26 cellular contexts compared by ENCODE assay signal in the genomic region with DNA sequence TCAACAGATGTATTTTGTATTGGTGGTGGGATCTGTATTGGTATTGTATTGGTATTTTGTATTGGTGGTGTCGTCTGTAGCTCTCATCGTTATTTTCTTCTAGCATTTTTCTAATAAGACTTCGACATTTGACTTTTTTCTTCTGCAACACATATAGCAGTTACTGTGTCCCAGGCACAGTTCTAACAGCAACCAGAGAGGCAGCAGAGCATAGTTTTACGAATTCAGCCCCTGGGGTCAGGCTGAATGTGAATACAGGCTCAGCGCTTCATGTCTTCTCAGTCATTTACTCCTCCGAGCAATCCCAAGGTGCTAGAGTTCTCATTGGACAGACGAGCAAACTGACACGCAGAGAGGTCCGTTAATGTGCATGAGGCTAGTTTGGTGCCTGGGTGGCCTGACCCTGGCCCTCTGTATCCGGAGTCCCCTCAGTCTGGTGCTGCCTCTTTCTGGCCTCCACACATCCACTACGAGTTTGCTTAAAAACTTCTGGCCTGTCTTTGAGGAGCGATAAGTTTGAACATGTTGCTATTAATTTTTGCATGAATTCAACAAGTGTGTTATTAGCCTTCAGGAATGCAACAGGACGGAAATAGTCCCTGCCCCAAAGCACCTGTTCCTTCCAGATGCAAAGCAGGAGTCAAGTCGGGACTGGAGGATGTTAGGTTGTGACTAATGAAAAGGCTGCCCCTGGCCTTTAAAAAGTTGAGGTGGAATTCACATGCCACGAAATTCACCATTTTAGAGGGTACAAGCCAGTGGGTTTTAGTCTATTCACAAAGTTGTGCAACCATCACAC.
"Had no signal": no experiment of that assay in that cellular context is flagged by ENCODE, and none has a peak within 500 bp of the region (broad histone marks: within the 10 kb centered on the region; RNA-seq: fewer than 3 reads in every experiment).

No MANE protein-coding gene starts in this region.

- ATAC-seq: activated CD8-positive, alpha-beta memory T cell treated with anti-CD3 and anti-CD28 coated beads, Interleukin-2, amount 10 ng/mL, durations not matched to agents 7 days and 5 days; activated CD8-positive, alpha-beta T cell treated with anti-CD3 and anti-CD28 coated beads, Interleukin-2, amount 10 ng/mL, durations not matched to agents 7 days and 5 days; activated naive CD4-positive, alpha-beta T cell treated with anti-CD3 and anti-CD28 coated beads, Interleukin-2, amount 50 U/mL, for 72 hours; activated T-cell treated with anti-CD3 and anti-CD28 coated beads, Interleukin-2, amount 50 U/mL, for 72 hours; heart right ventricle; natural killer cell; right cardiac atrium; stimulated activated naive CD8-positive, alpha-beta T cell treated with anti-CD3 and anti-CD28 coated beads, Interleukin-15, Interleukin-2, amounts not matched to agents 100 U/mL and 50 U/mL, for 24 hours had no signal

- H3K9ac ChIP-seq: neural progenitor cell had no signal

- H3K4me1 Mint-ChIP-seq: activated CD4-positive, alpha-beta T cell treated with anti-CD3 and anti-CD28 coated beads, Interleukin-2, amount 10 ng/mL, durations not matched to agents 24 days and 14 days; activated CD8-positive, alpha-beta memory T cell treated with anti-CD3 and anti-CD28 coated beads, Interleukin-2, amount 10 ng/mL, durations not matched to agents 7 days and 5 days; central memory CD8-positive, alpha-beta T cell; natural killer cell; neural progenitor cell had no signal

- H3K27ac ChIP-seq: breast epithelium, heart right ventricle, neural progenitor cell, uterus, VCaP had no signal

- H3K36me3 Mint-ChIP-seq: activated CD8-positive, alpha-beta memory T cell treated with anti-CD3 and anti-CD28 coated beads, Interleukin-2, amount 10 ng/mL, durations not matched to agents 7 days and 5 days; activated naive CD4-positive, alpha-beta T cell treated with anti-CD3 and anti-CD28 coated beads, Interleukin-2, amount 50 U/mL, for 72 hours; natural killer cell; neural progenitor cell; type B pancreatic cell had no signal

- H3K9me3 Mint-ChIP-seq: activated naive CD4-positive, alpha-beta T cell treated with anti-CD3 and anti-CD28 coated beads, Interleukin-2, amount 50 U/mL, for 72 hours; central memory CD8-positive, alpha-beta T cell; natural killer cell; neural progenitor cell; T-helper 1 cell treated with Interleukin-12 subunit alpha and Interleukin-12 subunit beta and Interleukin-4 antibody, amounts not matched to agents 30 μg/mL and 1 μg/mL, for 36 hours; type B pancreatic cell had no signal

- H3K27me3 ChIP-seq: breast epithelium, neural progenitor cell, uterus had no signal

- H3K4me3 ChIP-seq: breast epithelium, heart right ventricle, lung, neural progenitor cell, uterus had no signal

- H3K36me3 ChIP-seq: breast epithelium, heart right ventricle, neural progenitor cell, uterus had no signal

- H3K27me3 Mint-ChIP-seq: activated CD8-positive, alpha-beta memory T cell treated with anti-CD3 and anti-CD28 coated beads, Interleukin-2, amount 10 ng/mL, durations not matched to agents 7 days and 5 days had no signal

- DNase-seq: activated CD4-positive, alpha-beta T cell treated with anti-CD3 and anti-CD28 coated beads, Interleukin-2, amount 10 ng/mL, durations not matched to agents 24 days and 14 days; activated CD4-positive, CD25-positive, alpha-beta regulatory T cell treated with anti-CD3 and anti-CD28 coated beads, Interleukin-2, amount 50 U/mL, for 72 hours; activated CD8-positive, alpha-beta memory T cell treated with anti-CD3 and anti-CD28 coated beads, Interleukin-2, amount 10 ng/mL, durations not matched to agents 7 days and 5 days; activated CD8-positive, alpha-beta T cell treated with anti-CD3 and anti-CD28 coated beads, Interleukin-2, amount 10 ng/mL, durations not matched to agents 7 days and 5 days; activated naive CD4-positive, alpha-beta T cell; activated T-cell treated with anti-CD3 and anti-CD28 coated beads, Interleukin-2, amount 50 U/mL, for 72 hours; effector CD8-positive, alpha-beta T cell; foreskin melanocyte; heart right ventricle; kidney glomerular epithelial cell; mesendoderm; natural killer cell; right cardiac atrium; stimulated activated CD4-positive, alpha-beta T cell treated with anti-CD3 and anti-CD28 coated beads, Interleukin-2, amount 100 ng/mL, for 48 hours; stimulated activated naive CD8-positive, alpha-beta T cell treated with anti-CD3 and anti-CD28 coated beads, Interleukin-15, Interleukin-2, amounts not matched to agents 100 U/mL and 50 U/mL, for 24 hours; SW 1271; T-helper 9 cell; uterus had no signal

- H3K9me3 ChIP-seq: breast epithelium, heart right ventricle, uterus had no signal

- H3K4me3 Mint-ChIP-seq: activated CD4-positive, alpha-beta T cell treated with anti-CD3 and anti-CD28 coated beads, Interleukin-2, amount 10 ng/mL, durations not matched to agents 24 days and 14 days; activated CD8-positive, alpha-beta memory T cell treated with anti-CD3 and anti-CD28 coated beads, Interleukin-2, amount 10 ng/mL, durations not matched to agents 7 days and 5 days; activated CD8-positive, alpha-beta T cell treated with anti-CD3 and anti-CD28 coated beads, Interleukin-2, amount 10 ng/mL, durations not matched to agents 7 days and 5 days; activated T-cell treated with anti-CD3 and anti-CD28 coated beads, Interleukin-2, amount 50 U/mL, for 72 hours; central memory CD8-positive, alpha-beta T cell; natural killer cell; neural progenitor cell; T-helper 1 cell treated with Interleukin-12 subunit alpha and Interleukin-12 subunit beta and Interleukin-4 antibody, amounts not matched to agents 30 μg/mL and 1 μg/mL, for 36 hours; type B pancreatic cell had no signal

- H3K27ac Mint-ChIP-seq: activated CD4-positive, alpha-beta T cell treated with anti-CD3 and anti-CD28 coated beads, Interleukin-2, amount 10 ng/mL, durations not matched to agents 24 days and 14 days; activated CD8-positive, alpha-beta memory T cell treated with anti-CD3 and anti-CD28 coated beads, Interleukin-2, amount 10 ng/mL, durations not matched to agents 7 days and 5 days; activated CD8-positive, alpha-beta T cell treated with anti-CD3 and anti-CD28 coated beads, Interleukin-2, amount 10 ng/mL, durations not matched to agents 7 days and 5 days; activated naive CD4-positive, alpha-beta T cell treated with anti-CD3 and anti-CD28 coated beads, Interleukin-2, amount 50 U/mL, for 72 hours; activated T-cell treated with anti-CD3 and anti-CD28 coated beads, Interleukin-2, amount 50 U/mL, for 72 hours; natural killer cell; neural progenitor cell; T-helper 1 cell treated with Interleukin-12 subunit alpha and Interleukin-12 subunit beta and Interleukin-4 antibody, amounts not matched to agents 30 μg/mL and 1 μg/mL, for 36 hours; type B pancreatic cell had no signal

- H3K4me1 ChIP-seq: breast epithelium, heart right ventricle, neural progenitor cell, uterus had no signal
